In genomic region chr2:113857454-113857853, GRCh38 we compare ENCODE assay signal across 1 cellular context.
A peak's percentile ranks its signal among the peaks of the same experiment; 100 is the strongest.
TF ChIP-seq lines count a peak whose summit lies in the region.

No MANE protein-coding gene starts in this region.

TF ChIP-seq in K562, 482 proteins besides CTCF, POLR2A, EP300 and RAD21:
- TF ChIP-seq CHD2 (IDR thresholded peaks at IDR 0.05; ENCODE audit: low read depth, low read length) (no peak), PTBP1 (IDR thresholded peaks at IDR 0.05; ENCODE audit: low read depth, low read length) (no peak), PYGO2 (tag; IDR thresholded peaks at IDR 0.05) (0 out of 2 replicates have a peak, but pooled peaks have one; percentile 35), SPI1 (IDR thresholded peaks at IDR 0.05; ENCODE audit: borderline replicate concordance, low read depth, low read length) (peak; percentile 75; the same call in 1 of the 2 replicates), FOS (IDR thresholded peaks at IDR 0.05; ENCODE audit: extremely low read depth, insufficient read length) (no peak)
